Comparison of ENCODE assay signal across 19 cellular contexts in genomic region chr22:37130031-37130430, GRCh38. TPM values are rescaled to one million over a fixed set of nuclear protein-coding genes. Genes with fewer than 3 reads are reported as not detected.
"Had no signal": no experiment of that assay in that cellular context is flagged by ENCODE, and none has a peak within 500 bp of the region (broad histone marks: within the 10 kb centered on the region; RNA-seq: fewer than 3 reads in every experiment).

No MANE protein-coding gene starts in this region.

- H3K27ac Mint-ChIP-seq: nephron; T-helper 2 cell treated with Interferon-gamma antibody and Interleukin-4, amounts not matched to agents 5 μg/mL and 100 μg/mL, for 36 hours had no signal

- H3K4me3 ChIP-seq: sigmoid colon, testis had no signal

- ATAC-seq: esophagus mucosa; left lobe of liver; stimulated activated naive CD8-positive, alpha-beta T cell treated with anti-CD3 and anti-CD28 coated beads, Interleukin-15, amount 100 ng/mL, for 72 hours had no signal

- H3K36me3 ChIP-seq: sigmoid colon had no signal

- H3K4me3 Mint-ChIP-seq: nephron; stimulated activated naive CD8-positive, alpha-beta T cell treated with anti-CD3 and anti-CD28 coated beads, Interleukin-15, amount 100 ng/mL, for 72 hours; T-helper 2 cell treated with Interferon-gamma antibody and Interleukin-4, amounts not matched to agents 5 μg/mL and 100 μg/mL, for 36 hours had no signal

- H3K9me3 Mint-ChIP-seq: nephron; stimulated activated naive CD8-positive, alpha-beta T cell treated with anti-CD3 and anti-CD28 coated beads, Interleukin-15, amount 100 ng/mL, for 72 hours; T-helper 2 cell treated with Interferon-gamma antibody and Interleukin-4, amounts not matched to agents 5 μg/mL and 100 μg/mL, for 36 hours had no signal

- H3K4me1 ChIP-seq: sigmoid colon, testis had no signal

- H3K27me3 Mint-ChIP-seq: stimulated activated naive CD8-positive, alpha-beta T cell treated with anti-CD3 and anti-CD28 coated beads, Interleukin-15, amount 100 ng/mL, for 72 hours had no signal

- H3K27ac ChIP-seq: sigmoid colon, testis had no signal

- DNase-seq: activated CD4-positive, alpha-beta T cell treated with anti-CD3 and anti-CD28 coated beads, Interleukin-2, amount 50 U/mL, for 4 hours; activated effector memory CD4-positive, alpha-beta T cell treated with anti-CD3 and anti-CD28 coated beads, Interleukin-2, amount 50 U/mL, for 16 hours; anterior cingulate cortex; glutamatergic neuron; islet precursor cell; mammary epithelial cell; SHP77 treated with DMSO at 0.1 percent for 48 hours; sigmoid colon; stimulated activated CD8-positive, alpha-beta memory T cell treated with anti-CD3 and anti-CD28 coated beads, Interleukin-4, amount 100 ng/mL, for 48 hours; stimulated activated naive CD8-positive, alpha-beta T cell treated with anti-CD3 and anti-CD28 coated beads, Interleukin-15, amount 100 ng/mL, for 72 hours; testis had no signal

- H3K9me3 ChIP-seq: sigmoid colon, testis had no signal

- H3K27me3 ChIP-seq: testis had no signal

RNA-seq across cellular contexts. Expression of gene IL2RB, which starts 19.7 kb away (rescaled TPM):
- total RNA-seq: dermis microvascular lymphatic vessel endothelial cell, osteoblast had no signal

RNA-seq across cellular contexts. Expression of gene TMPRSS6, which starts 20.5 kb away (rescaled TPM):
- total RNA-seq: chondrocyte, dermis microvascular lymphatic vessel endothelial cell, esophagus mucosa, mammary epithelial cell, osteoblast, pulmonary artery endothelial cell, sigmoid colon had no signal
- polyA plus RNA-seq: mammary epithelial cell had no signal
